22 cellular contexts compared by ENCODE assay signal in genomic region chr20:8049321-8049720, GRCh38.
"Had no signal": no experiment of that assay in that cellular context is flagged by ENCODE, and none has a peak within 500 bp of the region (broad histone marks: within the 10 kb centered on the region; RNA-seq: fewer than 3 reads in every experiment).

No MANE protein-coding gene starts in this region.

- DNase-seq: activated CD4-positive, alpha-beta T cell treated with anti-CD3 and anti-CD28 coated beads for 4 hours; activated CD4-positive, alpha-beta T cell treated with anti-CD3 and anti-CD28 coated beads, Interleukin-2, amount 50 U/mL, for 48 hours; activated CD4-positive, CD25-positive, alpha-beta regulatory T cell; activated naive CD4-positive, alpha-beta T cell treated with Interleukin-2 at 50 U/mL for 16 hours; activated T-cell treated with anti-CD3 and anti-CD28 coated beads, Interleukin-2, amount 50 U/mL, for 48 hours; anterior cingulate cortex; body of pancreas; cortex of kidney; endodermal cell; heart left ventricle; left cardiac atrium; nephron progenitor cell; sigmoid colon; stimulated activated CD4-positive, alpha-beta T cell treated with anti-CD3 and anti-CD28 coated beads, Interleukin-15, amount 100 ng/mL, for 24 hours; stomach; T1000; transverse colon had no signal

- FAIRE-seq: islet of Langerhans, urothelium cell line had no signal

- ATAC-seq: body of pancreas; heart left ventricle; left cardiac atrium; stimulated activated memory B cell treated with anti-CD40 and anti-IgM and Interleukin-4, amounts not matched to agents 10 μg/mL and 1 μg/mL and 100 μg/mL, for 72 hours had no signal

- H3K4me3 ChIP-seq: body of pancreas, cardiac muscle cell, heart left ventricle, sigmoid colon, smooth muscle cell, stomach, transverse colon had no signal
